ENCODE assay signal across 8 cellular contexts in the genomic region with DNA sequence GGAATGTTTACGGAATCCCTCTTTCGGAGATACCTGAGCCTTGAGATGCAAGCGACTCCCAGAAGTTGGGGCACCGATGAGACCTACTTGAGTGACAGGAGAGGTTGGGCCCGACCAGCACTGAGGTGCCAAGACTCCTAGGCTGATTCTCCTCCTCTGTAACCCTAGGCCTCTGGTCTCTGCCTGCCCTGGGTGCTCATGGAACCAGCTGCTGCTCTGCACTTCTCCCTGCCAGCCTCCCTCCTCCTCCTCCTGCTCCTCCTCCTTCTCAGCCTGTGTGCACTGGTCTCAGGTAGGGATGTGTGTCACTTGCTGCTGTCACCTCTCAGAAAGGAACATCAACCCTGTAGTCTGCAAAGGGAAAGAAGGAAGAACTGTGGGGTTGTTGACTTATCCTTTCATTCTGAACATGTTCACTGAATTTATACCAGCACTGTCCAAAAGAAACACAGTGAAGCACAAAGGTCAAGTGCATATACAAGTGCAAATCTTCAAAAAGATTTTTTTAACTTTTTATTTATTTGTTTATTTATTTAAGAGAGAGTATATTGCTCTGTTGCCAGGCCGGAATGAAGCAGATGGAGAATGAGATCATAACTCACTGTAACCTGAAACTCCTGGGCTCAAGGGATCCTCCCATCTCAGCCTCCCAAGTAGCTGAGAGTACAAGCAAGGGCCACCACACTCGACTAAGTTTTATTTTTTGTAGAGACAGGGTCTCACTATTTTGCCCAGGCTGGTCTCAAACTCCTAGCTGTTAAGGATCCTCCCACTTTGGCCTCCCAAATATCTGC. TPM values are rescaled to one million over a fixed set of nuclear protein-coding genes. Genes with fewer than 3 reads are reported as not detected.
DNase-seq lines count a peak whose midpoint lies in the region; ATAC-seq and TF ChIP-seq lines count a peak whose summit lies in the region.

No MANE protein-coding gene starts in this region.

- peak overlapping the region; percentile 75; the same call in 1 of the 2 replicates for H2AFZ ChIP-seq in KMS-11 (ENCODE audit: low read depth)

- H3K27ac Mint-ChIP-seq in activated CD4-positive, alpha-beta memory T cell treated with anti-CD3 and anti-CD28 coated beads, Interleukin-2, amount 10 ng/mL, durations not matched to agents 7 days and 5 days, result no peak overlapping the region

- TF ChIP-seq CTCF in KMS-11 (conservative IDR thresholded peaks at IDR 0.05; ENCODE audit: low read depth, low read length) (no peak), fibroblast of pulmonary artery (IDR thresholded peaks at IDR 0.05; ENCODE audit: low read length, missing control alignments) (no peak), omental fat pad (IDR thresholded peaks at IDR 0.05) (no peak)

- peaks cover 58% of the 10 kb centered on the region for H3K4me1 ChIP-seq in KMS-11 (ENCODE audit: low read depth, poor library complexity, severe bottlenecking)

- CTCF ChIA-PET in activated CD4-positive, alpha-beta memory T cell treated with anti-CD3 and anti-CD28 coated beads, Interleukin-2, amount 10 ng/mL, durations not matched to agents 7 days and 5 days (lab: Charles Lee), result interaction anchor here (1.1 kb wide), 1 partner anchor 9 kb away, joined by 3 read pairs; no protein-coding TSS in a partner anchor

- H3K27me3 Mint-ChIP-seq in activated CD4-positive, alpha-beta memory T cell treated with anti-CD3 and anti-CD28 coated beads, Interleukin-2, amount 10 ng/mL, durations not matched to agents 7 days and 5 days, result no peaks in the 10 kb centered on the region

- peak overlapping the region; percentile 71 for H3K9ac ChIP-seq in KMS-11

- POLR2A ChIA-PET in activated CD4-positive, alpha-beta memory T cell treated with anti-CD3 and anti-CD28 coated beads, Interleukin-2, amount 10 ng/mL, durations not matched to agents 7 days and 5 days (lab: Charles Lee), result interaction anchor here (1.0 to 1.2 kb wide), 2 partner anchors 9 to 17 kb away, joined by 4 to 5 read pairs; no protein-coding TSS in a partner anchor

- H3K27ac ChIP-seq in KMS-11, result peak overlapping the region; percentile 60

- H3K79me2 ChIP-seq in KMS-11 (ENCODE audit: insufficient read depth, low read depth), result peaks cover 14% of the 10 kb centered on the region; the same call in 1 of the 2 replicates

- H3K27me3 ChIP-seq in KMS-11 (ENCODE audit: insufficient read depth, low read depth), result no peaks in the 10 kb centered on the region

- H3K36me3 ChIP-seq in KMS-11 (ENCODE audit: insufficient read depth), result no peaks in the 10 kb centered on the region

- peaks cover 25% of the 10 kb centered on the region for H3K36me3 Mint-ChIP-seq in activated CD4-positive, alpha-beta memory T cell treated with anti-CD3 and anti-CD28 coated beads, Interleukin-2, amount 10 ng/mL, durations not matched to agents 7 days and 5 days (ENCODE audit: low read depth)

- peaks cover 35% of the 10 kb centered on the region for H3K4me1 Mint-ChIP-seq in activated CD4-positive, alpha-beta memory T cell treated with anti-CD3 and anti-CD28 coated beads, Interleukin-2, amount 10 ng/mL, durations not matched to agents 7 days and 5 days

- peak overlapping the region; percentile 97 for H3K4me3 Mint-ChIP-seq in activated CD4-positive, alpha-beta memory T cell treated with anti-CD3 and anti-CD28 coated beads, Interleukin-2, amount 10 ng/mL, durations not matched to agents 7 days and 5 days

- peak; percentile 39 for ATAC-seq in omental fat pad (ENCODE audit: low FRiP score)

- H3K4me2 ChIP-seq in KMS-11, result peak overlapping the region; percentile 68

- H3K4me3 ChIP-seq in KMS-11 (IDR thresholded peaks at IDR 0.05; ENCODE audit: insufficient read depth, low read depth, low read length) (peak overlapping the region; percentile 58), fibroblast of pulmonary artery (replicated peaks; ENCODE audit: low read depth, low read length) (peak overlapping the region; percentile 86)

- DNase-seq in NCI-H1417 (lab: John Stamatoyannopoulos, UW) (peak in 2 of 3 experiments; percentile 19 to 30), NCI-H1417 treated with DMSO at 0.1 percent for 48 hours (lab: John Stamatoyannopoulos, UW) (no peak), fibroblast of pulmonary artery (ENCODE audit: low read depth) (peak; percentile 57), omental fat pad (ENCODE audit: low spot score) (no peak), SK-N-DZ (ENCODE audit: low spot score) (no peak), superior temporal gyrus (ENCODE audit: extremely low spot score) (no peak)
- DNase-seq in activated CD4-positive, alpha-beta memory T cell treated with anti-CD3 and anti-CD28 coated beads, Interleukin-2, amount 10 ng/mL, durations not matched to agents 7 days and 5 days, result peak; percentile 28

- H4K20me1 ChIP-seq in KMS-11 (ENCODE audit: insufficient read depth), result no peaks in the 10 kb centered on the region

- H3K9me3 Mint-ChIP-seq in activated CD4-positive, alpha-beta memory T cell treated with anti-CD3 and anti-CD28 coated beads, Interleukin-2, amount 10 ng/mL, durations not matched to agents 7 days and 5 days, result no peaks in the 10 kb centered on the region

RNA-seq across cellular contexts. Expression of a gene that starts 0.9 kb away (rescaled TPM):
- 10 to 100 TPM; 23.4 to 25.7 TPM for total RNA-seq in activated CD4-positive, alpha-beta memory T cell treated with anti-CD3 and anti-CD28 coated beads, Interleukin-2, amount 10 ng/mL, durations not matched to agents 7 days and 5 days
- 10 to 100 TPM in 1 of 4 donors, 1 to 10 TPM in 3; 6.5 to 14.2 (median 7.4) TPM for total RNA-seq in omental fat pad
- 2.0 and 3.3 TPM in 2 replicates for polyA plus RNA-seq in SK-N-DZ (2014; cell fraction: cytosol; rRNA removed)
- polyA plus RNA-seq in SK-N-DZ (2014; cell fraction: nucleus; rRNA removed), result 3.6 and 6.1 TPM in 2 replicates

RNA-seq across cellular contexts. Expression of a gene that starts 18.3 kb away (rescaled TPM):
- total RNA-seq in activated CD4-positive, alpha-beta memory T cell treated with anti-CD3 and anti-CD28 coated beads, Interleukin-2, amount 10 ng/mL, durations not matched to agents 7 days and 5 days, result 100 to 1,000 TPM; 100 to 103 TPM
- 10 to 100 TPM; 14.4 to 24.6 (median 17.7) TPM for total RNA-seq in omental fat pad
- 0.12 TPM in 1 of 2 replicates, not detected in the other for polyA plus RNA-seq in SK-N-DZ (2014; cell fraction: cytosol; rRNA removed)
- polyA plus RNA-seq in SK-N-DZ (2014; cell fraction: nucleus; rRNA removed), result 0.08 and 0.46 TPM in 2 replicates

RNA-seq across cellular contexts. Expression of a gene that starts 18.8 kb away (rescaled TPM):
- 100 to 1,000 TPM; 120 to 130 TPM for total RNA-seq in activated CD4-positive, alpha-beta memory T cell treated with anti-CD3 and anti-CD28 coated beads, Interleukin-2, amount 10 ng/mL, durations not matched to agents 7 days and 5 days
- 10 to 100 TPM; 15.7 to 39.7 (median 20.5) TPM for total RNA-seq in omental fat pad
- 0.13 and 0.29 TPM in 2 replicates for polyA plus RNA-seq in SK-N-DZ (2014; cell fraction: cytosol; rRNA removed)
- polyA plus RNA-seq in SK-N-DZ (2014; cell fraction: nucleus; rRNA removed), result 0.18 and 2.4 TPM in 2 replicates

RNA-seq across cellular contexts. Expression of a gene that starts 56.5 kb away (rescaled TPM):
- 10 to 100 TPM; 63.5 to 63.6 TPM for total RNA-seq in activated CD4-positive, alpha-beta memory T cell treated with anti-CD3 and anti-CD28 coated beads, Interleukin-2, amount 10 ng/mL, durations not matched to agents 7 days and 5 days
- 10 to 100 TPM; 12.7 to 27.2 (median 18.0) TPM for total RNA-seq in omental fat pad
- polyA plus RNA-seq in SK-N-DZ (2014; cell fraction: cytosol; rRNA removed), result 0.38 TPM in 1 of 2 replicates, not detected in the other
- 0.26 and 1.3 TPM in 2 replicates for polyA plus RNA-seq in SK-N-DZ (2014; cell fraction: nucleus; rRNA removed)

Comparison
In these comparisons a context has a peak if more than half of its experiments do, and no peak if none do; other contexts are left out.
1. DNase-seq: peak in NCI-H1417 (2 of 3), activated CD4-positive, alpha-beta memory T cell treated with anti-CD3 and anti-CD28 coated beads, Interleukin-2, amount 10 ng/mL, durations not matched to agents 7 days and 5 days (single experiment) and fibroblast of pulmonary artery (single experiment); none in NCI-H1417 treated with DMSO at 0.1 percent for 48 hours (single experiment), omental fat pad (single experiment), SK-N-DZ (single experiment) and superior temporal gyrus (single experiment).